In the genomic region with DNA sequence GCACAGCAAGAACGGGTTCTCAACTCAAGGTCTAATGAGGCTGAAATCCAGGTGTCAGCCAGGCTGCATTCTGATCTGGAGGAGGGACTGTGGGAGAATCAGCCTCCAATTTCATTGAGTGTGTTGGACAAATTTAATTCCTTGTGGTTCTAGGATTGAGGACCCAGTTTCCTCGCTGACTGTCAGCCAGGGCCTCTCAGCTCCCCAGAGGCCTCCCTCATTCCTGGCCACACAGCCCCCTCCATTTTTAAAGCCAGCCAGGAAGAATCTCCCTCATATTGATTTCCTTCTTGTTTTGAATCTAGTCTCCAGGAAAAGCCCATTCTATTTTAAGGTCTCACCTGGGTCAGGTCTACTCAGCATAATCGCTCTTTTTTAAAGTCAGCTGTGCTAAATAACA, we compare ENCODE assay signal across 7 cellular contexts.
"Had no signal": no experiment of that assay in that cellular context is flagged by ENCODE, and none has a peak within 500 bp of the region (broad histone marks: within the 10 kb centered on the region; RNA-seq: fewer than 3 reads in every experiment).

No MANE protein-coding gene starts in this region.

- FAIRE-seq: H1, H54, HTR-8/SVneo had no signal

- H3K36me3 Mint-ChIP-seq: IgD-negative memory B cell had no signal

- DNase-seq: H9, HCEC 1CT had no signal

- H3K27ac Mint-ChIP-seq: GM23338, H9, IgD-negative memory B cell had no signal

- H3K4me2 ChIP-seq: GM23338 had no signal

- ATAC-seq: GM23338 had no signal

- H3K4me3 Mint-ChIP-seq: GM23338, H9, IgD-negative memory B cell had no signal

- H3K4me3 ChIP-seq: GM23338 had no signal

- H2AFZ ChIP-seq: GM23338 had no signal
